8 cellular contexts compared by ENCODE assay signal in the genomic region with DNA sequence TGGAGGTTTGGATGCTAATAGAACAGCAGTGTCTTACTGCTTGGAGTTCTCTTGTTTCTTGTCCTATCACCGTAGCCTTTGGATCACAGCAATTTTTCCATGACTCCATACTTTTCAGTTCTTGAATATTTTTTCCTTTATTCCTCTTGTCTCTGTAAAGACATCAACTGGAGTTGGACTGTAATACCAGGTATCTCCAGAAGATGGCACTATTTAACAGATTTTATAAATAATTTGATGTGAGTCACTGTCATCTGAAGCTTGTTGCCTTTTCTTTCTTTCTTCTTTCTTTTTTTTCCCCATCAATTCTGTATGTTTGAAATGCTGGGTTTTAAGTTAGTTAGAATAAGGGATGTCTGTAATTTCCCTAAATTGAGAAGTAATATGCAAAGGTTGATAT. TPM values are rescaled to one million over a fixed set of nuclear protein-coding genes. Genes with fewer than 3 reads are reported as not detected.
DNase-seq lines count a peak whose midpoint lies in the region; ATAC-seq and TF ChIP-seq lines count a peak whose summit lies in the region.

No MANE protein-coding gene starts in this region.

- no peak overlapping the region for H3K4me3 Mint-ChIP-seq in CD4-positive, alpha-beta memory T cell
- no peak overlapping the region for H3K4me3 Mint-ChIP-seq in activated T-helper 2 cell treated with anti-CD3 and anti-CD28 coated beads, Interferon-gamma antibody, Interleukin-2, Interleukin-4, amounts not matched to agents 10 μg/mL and 5 μg/mL and 100 μg/mL, durations not matched to agents 14 hours and 24 hours and 36 hours (ENCODE audit: low read depth)

- H3K27ac ChIP-seq in CD4-positive, alpha-beta memory T cell (ENCODE audit: low read depth, low read length) = no peak overlapping the region
- H3K27ac ChIP-seq in RWPE2 (ENCODE audit: poor library complexity, severe bottlenecking) = no peak overlapping the region
- H3K27ac ChIP-seq in caudate nucleus (ENCODE audit: low read depth, low read length) = no peak overlapping the region

- TF ChIP-seq CTCF in RWPE2 (IDR thresholded peaks at IDR 0.05; ENCODE audit: poor library complexity, severe bottlenecking) = peak; percentile 46
- TF ChIP-seq CTCF in fibroblast of villous mesenchyme (IDR thresholded peaks at IDR 0.05; ENCODE audit: insufficient read depth, low read depth, low read length) = peak; percentile 51

- DNase-seq in CD4-positive, alpha-beta memory T cell = peak in 4 of 5 donors; percentile 26 to 36 (median 31)
- DNase-seq in HCEC 1CT (peak; percentile 33), RWPE2 (ENCODE audit: low spot score) (no peak), fibroblast of villous mesenchyme (ENCODE audit: low read depth) (peak; percentile 74), smooth muscle cell of the brain vasculature (ENCODE audit: low read depth, low spot score) (peak; percentile 37), caudate nucleus (lab: John Stamatoyannopoulos, UW) (no peak)
- no peak for DNase-seq in activated T-helper 2 cell treated with anti-CD3 and anti-CD28 coated beads, Interferon-gamma antibody, Interleukin-2, Interleukin-4, amounts not matched to agents 10 μg/mL and 5 μg/mL and 100 μg/mL, durations not matched to agents 14 hours and 24 hours and 36 hours (ENCODE audit: low spot score)

- no peaks in the 10 kb centered on the region for H3K4me1 ChIP-seq in CD4-positive, alpha-beta memory T cell (ENCODE audit: insufficient read depth, low read length)
- H3K4me1 ChIP-seq in RWPE2 (ENCODE audit: insufficient read depth, poor library complexity, severe bottlenecking) = peaks cover 2% of the 10 kb centered on the region

- POLR2A ChIA-PET in CD4-positive, alpha-beta memory T cell (lab: Charles Lee; ENCODE audit: partially characterized antibody) = no interaction called here

- no peak overlapping the region for H3K27ac Mint-ChIP-seq in CD4-positive, alpha-beta memory T cell
- no peak overlapping the region for H3K27ac Mint-ChIP-seq in activated T-helper 2 cell treated with anti-CD3 and anti-CD28 coated beads, Interferon-gamma antibody, Interleukin-2, Interleukin-4, amounts not matched to agents 10 μg/mL and 5 μg/mL and 100 μg/mL, durations not matched to agents 14 hours and 24 hours and 36 hours

- H3K27me3 ChIP-seq in CD4-positive, alpha-beta memory T cell (ENCODE audit: insufficient read depth, low read length) = no peaks in the 10 kb centered on the region
- no peaks in the 10 kb centered on the region for H3K27me3 ChIP-seq in RWPE2 (ENCODE audit: insufficient read depth, poor library complexity, severe bottlenecking)

- no peaks in the 10 kb centered on the region for H3K9me3 ChIP-seq in CD4-positive, alpha-beta memory T cell (ENCODE audit: control insufficient read depth in 1 of 2, low read length in 2 of 2)
- H3K9me3 ChIP-seq in RWPE2 (ENCODE audit: severe bottlenecking) = no peaks in the 10 kb centered on the region

- no peak overlapping the region for H3K4me3 ChIP-seq in CD4-positive, alpha-beta memory T cell (ENCODE audit: low read length in 2 of 2)
- H3K4me3 ChIP-seq in RWPE2 (ENCODE audit: severe bottlenecking) = no peak overlapping the region
- no peak overlapping the region for H3K4me3 ChIP-seq in fibroblast of villous mesenchyme (ENCODE audit: low read depth, low read length)

- no peaks in the 10 kb centered on the region for H3K27me3 Mint-ChIP-seq in CD4-positive, alpha-beta memory T cell
- H3K27me3 Mint-ChIP-seq in activated T-helper 2 cell treated with anti-CD3 and anti-CD28 coated beads, Interferon-gamma antibody, Interleukin-2, Interleukin-4, amounts not matched to agents 10 μg/mL and 5 μg/mL and 100 μg/mL, durations not matched to agents 14 hours and 24 hours and 36 hours (ENCODE audit: low read depth) = no peaks in the 10 kb centered on the region

- H3K36me3 ChIP-seq in CD4-positive, alpha-beta memory T cell (ENCODE audit: insufficient read depth, low read length) = no peaks in the 10 kb centered on the region
- H3K36me3 ChIP-seq in RWPE2 (ENCODE audit: low read depth) = peaks cover 39% of the 10 kb centered on the region

- peaks cover 0 to 5% of the 10 kb centered on the region in 2 donors for H3K36me3 Mint-ChIP-seq in CD4-positive, alpha-beta memory T cell
- H3K36me3 Mint-ChIP-seq in activated T-helper 2 cell treated with anti-CD3 and anti-CD28 coated beads, Interferon-gamma antibody, Interleukin-2, Interleukin-4, amounts not matched to agents 10 μg/mL and 5 μg/mL and 100 μg/mL, durations not matched to agents 14 hours and 24 hours and 36 hours (ENCODE audit: low read depth) = peaks cover 30% of the 10 kb centered on the region

- no peaks in the 10 kb centered on the region for H3K9me3 Mint-ChIP-seq in CD4-positive, alpha-beta memory T cell
- H3K9me3 Mint-ChIP-seq in activated T-helper 2 cell treated with anti-CD3 and anti-CD28 coated beads, Interferon-gamma antibody, Interleukin-2, Interleukin-4, amounts not matched to agents 10 μg/mL and 5 μg/mL and 100 μg/mL, durations not matched to agents 14 hours and 24 hours and 36 hours = no peaks in the 10 kb centered on the region

- ATAC-seq in RWPE2 (ENCODE audit: low read depth) = no peak
- no peak for ATAC-seq in activated CD4-positive, CD25-positive, alpha-beta regulatory T cell treated with anti-CD3 and anti-CD28 coated beads, Interleukin-2, amount 50 U/mL, for 24 hours

- intact Hi-C loops in CD4-positive, alpha-beta memory T cell (cut with micrococcal nuclease) = loop anchor here (5.0 kb wide), 1 partner anchor 598 kb away; no protein-coding TSS in a partner anchor
- intact Hi-C loops in activated T-helper 2 cell treated with anti-CD3 and anti-CD28 coated beads, Interferon-gamma antibody, Interleukin-2, Interleukin-4, amounts not matched to agents 10 μg/mL and 5 μg/mL and 100 μg/mL, durations not matched to agents 14 hours and 24 hours and 36 hours (cut with micrococcal nuclease) = loop anchor here (5.0 kb wide), 1 partner anchor 278 kb away; no protein-coding TSS in a partner anchor

- CTCF ChIA-PET in CD4-positive, alpha-beta memory T cell (lab: Charles Lee; ENCODE audit: partially characterized antibody) = interaction anchor here (1.0 to 2.0 kb wide), 4 partner anchors 276 to 602 kb away, joined by 3 to 10 read pairs (median 3); no protein-coding TSS in a partner anchor

- H3K4me1 Mint-ChIP-seq in CD4-positive, alpha-beta memory T cell = no peaks in the 10 kb centered on the region
- H3K4me1 Mint-ChIP-seq in activated T-helper 2 cell treated with anti-CD3 and anti-CD28 coated beads, Interferon-gamma antibody, Interleukin-2, Interleukin-4, amounts not matched to agents 10 μg/mL and 5 μg/mL and 100 μg/mL, durations not matched to agents 14 hours and 24 hours and 36 hours (ENCODE audit: low read depth) = no peaks in the 10 kb centered on the region

RNA-seq across cellular contexts. Expression of gene HPRT1, which starts 24.1 kb away (rescaled TPM):
- total RNA-seq in CD4-positive, alpha-beta memory T cell = 10 to 100 TPM; 22.4 to 22.7 TPM
- polyA plus RNA-seq in CD4-positive, alpha-beta memory T cell = 100 to 1,000 TPM in 1 of 2 donors, 10 to 100 TPM in 1; 66.5 to 105 TPM
- total RNA-seq in fibroblast of villous mesenchyme = 6.8 and 17.3 TPM in 2 replicates
- total RNA-seq in activated T-helper 2 cell treated with anti-CD3 and anti-CD28 coated beads, Interferon-gamma antibody, Interleukin-2, Interleukin-4, amounts not matched to agents 10 μg/mL and 5 μg/mL and 100 μg/mL, durations not matched to agents 14 hours and 24 hours and 36 hours = 118 and 129 TPM in 2 replicates

Comparison
In these comparisons a context has a peak if more than half of its experiments do, and no peak if none do; other contexts are left out.
1. DNase-seq: peak in CD4-positive, alpha-beta memory T cell (4 of 5), HCEC 1CT (single experiment), fibroblast of villous mesenchyme (single experiment) and smooth muscle cell of the brain vasculature (single experiment); none in RWPE2 (single experiment), activated T-helper 2 cell treated with anti-CD3 and anti-CD28 coated beads, Interferon-gamma antibody, Interleukin-2, Interleukin-4, amounts not matched to agents 10 μg/mL and 5 μg/mL and 100 μg/mL, durations not matched to agents 14 hours and 24 hours and 36 hours (single experiment) and caudate nucleus (0 of 61).